In the genomic region with DNA sequence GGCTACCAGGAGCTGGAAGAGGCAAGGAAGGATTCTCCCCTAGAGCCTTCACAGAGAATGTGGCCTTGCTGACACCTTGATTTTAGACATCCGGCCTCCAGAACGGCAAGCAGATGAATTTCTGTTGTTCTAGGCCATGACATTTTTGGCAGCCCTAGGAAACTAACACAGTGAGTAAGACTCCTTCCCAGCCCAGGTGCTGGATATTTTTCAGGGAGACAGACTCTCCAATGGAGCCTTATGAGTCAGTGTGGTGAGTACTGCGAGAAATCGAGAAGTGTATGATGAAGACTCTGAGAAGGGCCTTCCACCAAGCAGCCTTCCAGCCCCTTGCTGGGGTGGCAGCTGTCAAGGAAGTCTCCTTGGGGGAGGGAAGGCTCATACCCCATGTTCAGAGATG, we compare ENCODE assay signal across 30 cellular contexts.
A peak's percentile ranks its signal among the peaks of the same experiment; 100 is the strongest.
DNase-seq lines count a peak whose midpoint lies in the region; ATAC-seq, FAIRE-seq and TF ChIP-seq lines count a peak whose summit lies in the region.
"Had no signal": no experiment of that assay in that cellular context is flagged by ENCODE, and none has a peak within 500 bp of the region (broad histone marks: within the 10 kb centered on the region; RNA-seq: fewer than 3 reads in every experiment).

No MANE protein-coding gene starts in this region.

- peaks cover 4% of the 10 kb centered on the region for H3K9me1 ChIP-seq in keratinocyte (ENCODE audit: control insufficient read depth, extremely low read depth, insufficient read depth, low read length)

- H3K27ac ChIP-seq in keratinocyte (ENCODE audit: control insufficient read depth, insufficient read depth, low read length) = peak overlapping the region; percentile 30
- no peak overlapping the region for H3K27ac ChIP-seq in MM.1S (ENCODE audit: low read length)
- H3K27ac ChIP-seq: brain microvascular endothelial cell, gastroesophageal sphincter, ovary, right atrium auricular region, upper lobe of left lung had no signal

- dilution Hi-C loops in keratinocyte (cut with MboI; ENCODE audit: extremely low pct_ligation_motif_present, low sequenced_read_pairs) = no loop called here

- H3K9me2 ChIP-seq in MM.1S (replicated peaks; ENCODE audit: insufficient read depth, low read length) = no peaks in the 10 kb centered on the region

- H3K4me3 ChIP-seq in MG63 = no peak overlapping the region
- H3K4me3 ChIP-seq in astrocyte of the spinal cord (ENCODE audit: low read depth, low read length) = no peak overlapping the region
- no peak overlapping the region for H3K4me3 ChIP-seq in keratinocyte (ENCODE audit: control insufficient read depth in 2 of 3, extremely low read depth in 1 of 3, insufficient read depth in 2 of 3, low read depth in 1 of 3, low read length in 3 of 3)
- no peak overlapping the region for H3K4me3 ChIP-seq in MM.1S (ENCODE audit: low read length)
- H3K4me3 ChIP-seq: gastroesophageal sphincter, HAP-1, K562, lung, ovary, right atrium auricular region, upper lobe of left lung had no signal

- H4K20me1 ChIP-seq in keratinocyte (ENCODE audit: control insufficient read depth, extremely low read depth, insufficient read depth, low read length) = no peaks in the 10 kb centered on the region
- H4K20me1 ChIP-seq in MM.1S (ENCODE audit: insufficient read depth, low read length) = no peaks in the 10 kb centered on the region

- no peaks in the 10 kb centered on the region for H3K9me3 ChIP-seq in MG63
- no peaks in the 10 kb centered on the region for H3K9me3 ChIP-seq in keratinocyte (ENCODE audit: control insufficient read depth, low read depth, low read length)
- H3K9me3 ChIP-seq in MM.1S (replicated peaks; ENCODE audit: insufficient read depth, low read length) = no peaks in the 10 kb centered on the region
- H3K9me3 ChIP-seq: gastroesophageal sphincter, HAP-1, ovary, right atrium auricular region, upper lobe of left lung had no signal

- H3K9ac ChIP-seq in keratinocyte (ENCODE audit: control insufficient read depth, extremely low read depth, insufficient read depth, low read length) (no peak overlapping the region), MM.1S (ENCODE audit: low read length) (no peak overlapping the region)

- TF ChIP-seq CTCF in astrocyte of the spinal cord (IDR thresholded peaks at IDR 0.05; ENCODE audit: low read depth, low read length) (no peak), keratinocyte (optimal IDR thresholded peaks at IDR 0.05 in 1 of 3, IDR thresholded peaks at IDR 0.05 in 1 of 3, conservative IDR thresholded peaks at IDR 0.05 in 1 of 3; ENCODE audit: extremely low read depth in 1 of 3, insufficient read depth in 2 of 3, low read length in 3 of 3) (no peak), MM.1S (IDR thresholded peaks at IDR 0.05; ENCODE audit: low read length) (no peak)

- H2AFZ ChIP-seq in keratinocyte (ENCODE audit: control insufficient read depth, low read length) = no peak overlapping the region
- H2AFZ ChIP-seq in MM.1S (ENCODE audit: low read length) = no peak overlapping the region

- DNase-seq in EH (ENCODE audit: low read depth) = peak; percentile 39
- peak; percentile 53 for DNase-seq in MG63
- peak; percentile 32 for DNase-seq in astrocyte of the spinal cord (ENCODE audit: low read depth, low spot score)
- no peak for DNase-seq in keratinocyte (ENCODE audit: low read depth, low spot score)
- no peak for DNase-seq in posterior cingulate gyrus
- DNase-seq in MM.1S = no peak
- DNase-seq: activated CD8-positive, alpha-beta memory T cell treated with anti-CD3 and anti-CD28 coated beads for 24 hours; activated gamma-delta T cell treated with Interleukin-2 at 50 U/mL for 16 hours; activated naive CD8-positive, alpha-beta T cell treated with anti-CD3 and anti-CD28 coated beads, Interleukin-2, amount 50 U/mL, for 24 hours; activated T-cell treated with anti-CD3 and anti-CD28 coated beads, Interleukin-2, amount 50 U/mL, for 24 hours; brain microvascular endothelial cell; CD8-positive, alpha-beta T cell; effector CD4-positive, alpha-beta T cell; GDM1; NCI-H1436 treated with DMSO at 0.1 percent for 48 hours; NCI-H446; nephron progenitor cell; ovary; stimulated activated CD4-positive, alpha-beta T cell treated with anti-CD3 and anti-CD28 coated beads, Interleukin-4, amount 100 ng/mL, for 24 hours; upper lobe of left lung had no signal

- peaks cover 48% of the 10 kb centered on the region for H3K4me1 ChIP-seq in keratinocyte (ENCODE audit: control insufficient read depth, extremely low read depth, insufficient read depth, low read length)
- no peaks in the 10 kb centered on the region for H3K4me1 ChIP-seq in MM.1S (ENCODE audit: low read length)
- H3K4me1 ChIP-seq: gastroesophageal sphincter, HAP-1, right atrium auricular region, upper lobe of left lung had no signal

- ATAC-seq in HG03280 (IDR thresholded peaks at IDR 0.05; ENCODE audit: unreplicated experiment) = no peak
- ATAC-seq in GM21526 (IDR thresholded peaks at IDR 0.05; ENCODE audit: low FRiP score, unreplicated experiment) = no peak
- ATAC-seq: CD8-positive, alpha-beta T cell; gastroesophageal sphincter; K562; Right ventricle myocardium inferior; stimulated activated effector memory CD8-positive, alpha-beta T cell treated with anti-CD3 and anti-CD28 coated beads, Interleukin-12 subunit alpha, Interleukin-12 subunit beta, amount 100 ng/mL, for 72 hours had no signal

- intact Hi-C loops in posterior cingulate gyrus (cut with DNase I) = loop anchor here (2.0 kb wide), 1 partner anchor 40 kb away; no protein-coding TSS in a partner anchor

- H3K4me2 ChIP-seq in keratinocyte (ENCODE audit: control insufficient read depth, extremely low read depth, insufficient read depth, low read depth, low read length) (no peak overlapping the region), MM.1S (ENCODE audit: low read depth, low read length) (no peak overlapping the region)

- H3K79me2 ChIP-seq in keratinocyte (ENCODE audit: control insufficient read depth, insufficient read depth, low read length) (no peaks in the 10 kb centered on the region), MM.1S (ENCODE audit: low read length) (no peaks in the 10 kb centered on the region)

- no peaks in the 10 kb centered on the region for H3F3A ChIP-seq in MM.1S (ENCODE audit: insufficient read depth, low read length)

- in situ Hi-C loops in astrocyte of the spinal cord (cut with HindIII; ENCODE audit: low sequenced_read_pairs) = no loop called here

- FAIRE-seq in keratinocyte (lab: Jason Lieb, UNC) = peak; percentile 78
- FAIRE-seq: islet of Langerhans, K562 had no signal

- H3K27me3 ChIP-seq in MG63 = no peaks in the 10 kb centered on the region
- H3K27me3 ChIP-seq in keratinocyte (ENCODE audit: control insufficient read depth, extremely low read depth, insufficient read depth, low read length) = no peaks in the 10 kb centered on the region
- H3K27me3 ChIP-seq in MM.1S (replicated peaks; ENCODE audit: insufficient read depth, low read length) = peaks cover 10% of the 10 kb centered on the region
- H3K27me3 ChIP-seq: brain microvascular endothelial cell, ovary, right atrium auricular region, upper lobe of left lung had no signal

- peaks cover 3% of the 10 kb centered on the region; the same call in 1 of the 2 replicates for H3K36me3 ChIP-seq in MG63
- peaks cover 0 to 9% of the 10 kb centered on the region in 2 experiments for H3K36me3 ChIP-seq in keratinocyte (ENCODE audit: control insufficient read depth in 2 of 2, extremely low read depth in 1 of 2, insufficient read depth in 2 of 2, low read length in 2 of 2)
- H3K36me3 ChIP-seq in MM.1S (replicated peaks; ENCODE audit: insufficient read depth, low read length) = no peaks in the 10 kb centered on the region
- H3K36me3 ChIP-seq: brain microvascular endothelial cell, gastroesophageal sphincter, HAP-1, ovary, right atrium auricular region, upper lobe of left lung had no signal

Comparison
In these comparisons a context has a peak if more than half of its experiments do, and no peak if none do; other contexts are left out.
1. DNase-seq: peak in EH (single experiment), MG63 (single experiment) and astrocyte of the spinal cord (single experiment); none in keratinocyte (single experiment), posterior cingulate gyrus (0 of 10) and MM.1S (single experiment).